Comparison of ENCODE assay signal across 8 cellular contexts in genomic region chr2:101309211-101309700, GRCh38. TPM values are rescaled to one million over a fixed set of nuclear protein-coding genes. Genes with fewer than 3 reads are reported as not detected.
DNase-seq lines count a peak whose midpoint lies in the region; ATAC-seq, FAIRE-seq and TF ChIP-seq lines count a peak whose summit lies in the region.

No MANE protein-coding gene starts in this region.

- TF ChIP-seq EP300 in K562 (IDR thresholded peaks at IDR 0.05; ENCODE audit: low read length), result no peak
- no peak for TF ChIP-seq EP300 in upper lobe of left lung (IDR thresholded peaks at IDR 0.05)

- no peak for FAIRE-seq in K562 (lab: Jason Lieb, UNC)

- peak overlapping the region in 9 of 10 donors; percentile 80 to 99 (median 91) for H3K27ac ChIP-seq in heart right ventricle
- peak overlapping the region; percentile 91 for H3K27ac ChIP-seq in K562 (ENCODE audit: extremely low read depth, low read depth, low read length)
- peak overlapping the region; percentile 93 to 96 (median 94) for H3K27ac ChIP-seq in upper lobe of left lung

- TF ChIP-seq RAD21 in K562 (CRISPR knock-in tag; conservative IDR thresholded peaks at IDR 0.05 in 1 of 2, IDR thresholded peaks at IDR 0.05 in 1 of 2), result no peak

- H3K9me3 ChIP-seq in heart right ventricle (no peaks in the 10 kb centered on the region), K562 (replicated peaks; ENCODE audit: control insufficient read depth, insufficient read depth, low read depth, low read length) (no peaks in the 10 kb centered on the region), mucosa of stomach (ENCODE audit: control insufficient read depth, low read length) (no peaks in the 10 kb centered on the region), upper lobe of left lung (no peaks in the 10 kb centered on the region)

- H2AFZ ChIP-seq in K562 (ENCODE audit: low read depth, low read length), result peak overlapping the region; percentile 99

- 88 to 95% methylated on average over 6 of the region's 6 CpGs for WGBS in heart right ventricle, 2 donors
- WGBS in K562 (ENCODE audit: insufficient coverage, low coverage, missing lambda C conversion rate), result 88% methylated on average over 6 of the region's 6 CpGs
- WGBS in upper lobe of left lung, 2 donors, result 79 to 83% methylated on average over 6 of the region's 6 CpGs

- DNase-seq in heart right ventricle, result no peak
- no peak for DNase-seq in cardiac septum (ENCODE audit: low spot score)
- DNase-seq in K562 (ENCODE audit: extremely low read depth in 1 of 4, low spot score in 3 of 4), result no peak
- no peak for DNase-seq in upper lobe of left lung
- DNase-seq in retina, result no peak
- no peak for DNase-seq in HCEC 1CT
- no peak for DNase-seq in GM03348 (ENCODE audit: low spot score)

- peaks cover 23% of the 10 kb centered on the region for H4K20me1 ChIP-seq in K562 (replicated peaks; ENCODE audit: control insufficient read depth, insufficient read depth, low read length)

- peak overlapping the region; percentile 92 for H3K4me2 ChIP-seq in K562 (ENCODE audit: insufficient read depth, low read length)

- intact Hi-C loops in heart right ventricle (cut with DNase I), result loop anchor here in 1 of 10 donors (10.0 kb wide), 1 partner anchor 54 kb away; the partner anchor contains the start of gene CNOT11
- intact Hi-C loops in cardiac septum (cut with DNase I), result no loop called here
- intact Hi-C loops in K562 (cut with micrococcal nuclease), result no loop called here

- CTCF ChIA-PET in K562 (lab: Yijun Ruan, JAX; ENCODE audit: low intra/inter-chr PET ratio), result no interaction called here

- in situ Hi-C loops in K562 (cut with MboI), result no loop called here

- ATAC-seq in heart right ventricle, result no peak
- no peak for ATAC-seq in K562
- ATAC-seq in upper lobe of left lung (ENCODE audit: low FRiP score in 2 of 2), result no peak

- H3K9me1 ChIP-seq in K562 (ENCODE audit: control insufficient read depth, insufficient read depth, low read length), result no peaks in the 10 kb centered on the region

- H3K79me2 ChIP-seq in K562 (ENCODE audit: control insufficient read depth, insufficient read depth, low read length), result peaks cover 43% of the 10 kb centered on the region

- no peak for TF ChIP-seq CTCF in heart right ventricle (IDR thresholded peaks at IDR 0.05)
- TF ChIP-seq CTCF in K562 (IDR thresholded peaks at IDR 0.05 in 2 of 3, conservative IDR thresholded peaks at IDR 0.05 in 1 of 3; ENCODE audit: insufficient read depth in 2 of 3, low read depth in 1 of 3, low read length in 3 of 3), result no peak
- TF ChIP-seq CTCF in upper lobe of left lung (IDR thresholded peaks at IDR 0.05), result no peak

- peaks cover 0 to 17% (median 0%) of the 10 kb centered on the region in 9 donors for H3K36me3 ChIP-seq in heart right ventricle
- H3K36me3 ChIP-seq in K562 (ENCODE audit: control insufficient read depth, insufficient read depth, low read length), result peaks cover 21% of the 10 kb centered on the region
- no peaks in the 10 kb centered on the region for H3K36me3 ChIP-seq in mucosa of stomach (ENCODE audit: control insufficient read depth, insufficient read depth, low read length)
- H3K36me3 ChIP-seq in upper lobe of left lung, result no peaks in the 10 kb centered on the region

- H3K27me3 ChIP-seq in heart right ventricle (no peaks in the 10 kb centered on the region), K562 (ENCODE audit: control insufficient read depth in 2 of 2, insufficient read depth in 2 of 2, low read length in 2 of 2) (no peaks in the 10 kb centered on the region), mucosa of stomach (ENCODE audit: control insufficient read depth, insufficient read depth, low read length) (no peaks in the 10 kb centered on the region), upper lobe of left lung (no peaks in the 10 kb centered on the region)

- BruUV-seq in K562 (replicated peaks; lab: Mats Ljungman, UMichigan), result no TSS peak

- no peak for TF ChIP-seq POLR2A in K562 (conservative IDR thresholded peaks at IDR 0.05)
- TF ChIP-seq POLR2A in upper lobe of left lung (IDR thresholded peaks at IDR 0.05), result no peak

- POLR2A ChIA-PET in K562 (lab: Yijun Ruan, JAX), result interaction anchor here (0.6 to 1.8 kb wide), 8 partner anchors 10 to 756 kb away, joined by 3 to 9 read pairs (median 3); partner anchors contain the start of gene CNOT11

- H3K4me3 ChIP-seq in heart right ventricle, result peak overlapping the region; percentile 70 to 99 (median 86)
- H3K4me3 ChIP-seq in K562, result peak overlapping the region; percentile 72; the same call in 1 of the 2 replicates
- H3K4me3 ChIP-seq in mucosa of stomach (ENCODE audit: low read length), result no peak overlapping the region
- H3K4me3 ChIP-seq in upper lobe of left lung, result peak overlapping the region in 3 of 4 donors; percentile 66 to 89 (median 80)

- H3K4me1 ChIP-seq in heart right ventricle (peaks cover 4 to 65% (median 35%) of the 10 kb centered on the region in 9 donors), K562 (replicated peaks in 1 of 2; ENCODE audit: control insufficient read depth in 2 of 2, insufficient read depth in 2 of 2, low read length in 2 of 2) (peaks cover 16 to 28% of the 10 kb centered on the region in 2 experiments; a peak in 4 of 5 replicates), mucosa of stomach (ENCODE audit: control insufficient read depth, insufficient read depth, low read length) (peaks cover 20% of the 10 kb centered on the region), upper lobe of left lung (peaks cover 20 to 37% (median 23%) of the 10 kb centered on the region in 4 donors)

- peak overlapping the region; percentile 85 to 99 for H3K9ac ChIP-seq in K562 (ENCODE audit: insufficient read depth in 1 of 2, low read depth in 2 of 2, low read length in 2 of 2)
- H3K9ac ChIP-seq in mucosa of stomach (ENCODE audit: low read length), result peak overlapping the region; percentile 95

TF ChIP-seq in K562, 482 proteins besides CTCF, POLR2A, EP300 and RAD21 (continues in another document):
- TF ChIP-seq RBM25 (IDR thresholded peaks at IDR 0.05; ENCODE audit: low read depth, low read length, severe bottlenecking), result peak; percentile 35
- 0 out of 2 replicates have a peak, but pooled peaks have one; percentile 7 for TF ChIP-seq BCOR (IDR thresholded peaks at IDR 0.05)
- TF ChIP-seq ZNF175 (CRISPR knock-in tag; IDR thresholded peaks at IDR 0.05; ENCODE audit: low read depth), result peak; percentile 26; the same call in 1 of the 2 replicates

RNA-seq across cellular contexts. Expression of gene RNF149, which starts 0.8 kb away (rescaled TPM):
- total RNA-seq in heart right ventricle, result 10 to 100 TPM; 11.0 to 25.5 (median 12.5) TPM
- polyA plus RNA-seq in heart right ventricle, result 10 to 100 TPM; 11.8 to 40.8 TPM
- total RNA-seq in cardiac septum, result 22.1 TPM
- 82.0 and 197 TPM in 2 replicates for total RNA-seq in K562 (2011; cell fraction: chromatin; rRNA removed; ENCODE audit: low replicate concordance)
- 55.7 and 63.3 TPM in 2 replicates for total RNA-seq in K562 (2011; cell fraction: nucleolus; rRNA removed)
- total RNA-seq in K562 (2011; cell fraction: nucleoplasm; rRNA removed), result 101 and 175 TPM in 2 replicates
- total RNA-seq in K562 (2014; rRNA removed), result 24.1 and 25.3 TPM in 2 replicates
- total RNA-seq in K562 (2014; rRNA removed; fragmentation: Illumina TruSeq; extraction: Trizol), result 31.5 and 36.1 TPM in 2 replicates
- 23.3 and 28.3 TPM in 2 replicates for total RNA-seq in K562 (2015; rRNA removed; fragmentation: Illumina TruSeq; extraction: Trizol)
- 21.8 and 22.8 TPM in 2 replicates for total RNA-seq in K562 (2021)
- polyA plus RNA-seq in K562 (2011; rRNA removed), result 27.2 and 28.4 TPM in 2 replicates
- 8.5 and 12.5 TPM in 2 replicates for polyA plus RNA-seq in K562 (2011; cell fraction: cytosol; rRNA removed)
- polyA plus RNA-seq in K562 (2011; cell fraction: nucleus; rRNA removed), result 34.9 and 38.9 TPM in 2 replicates
- 12.4 and 17.9 TPM in 2 replicates for polyA plus RNA-seq in K562 (2012)
- polyA plus RNA-seq in K562 (2014; fragmentation: Illumina TruSeq; extraction: Trizol), result 17.7 and 21.3 TPM in 2 replicates
- polyA plus RNA-seq in K562 (2014; fragmentation: Nextera tagmentation; extraction: Ambion mirVana), result 1 to 10 TPM; 9.0 to 9.5 TPM
- polyA plus RNA-seq in K562 (2014; rRNA removed), result 21.0 and 23.3 TPM in 2 replicates
- polyA minus RNA-seq in K562 (2011; rRNA and poly(A)+ RNA removed), result 31.2 and 33.4 TPM in 2 replicates
- 11.4 and 13.9 TPM in 2 replicates for polyA minus RNA-seq in K562 (2011; cell fraction: cytosol; rRNA and poly(A)+ RNA removed)
- polyA minus RNA-seq in K562 (2011; cell fraction: nucleus; rRNA and poly(A)+ RNA removed), result 25.7 and 42.1 TPM in 2 replicates
- 100 to 1,000 TPM; 104 to 202 (median 158) TPM for total RNA-seq in upper lobe of left lung

RNA-seq across cellular contexts. Expression of gene CNOT11, which starts 56.6 kb away (rescaled TPM):
- total RNA-seq in heart right ventricle (10 to 100 TPM; 37.8 to 77.1 (median 45.8) TPM), cardiac septum (46.2 TPM), K562 (2014; rRNA removed) (44.2 and 59.8 TPM in 2 replicates), K562 (2014; rRNA removed; fragmentation: Illumina TruSeq; extraction: Trizol) (64.2 and 70.6 TPM in 2 replicates), K562 (2015; rRNA removed; fragmentation: Illumina TruSeq; extraction: Trizol) (91.9 and 92.9 TPM in 2 replicates), K562 (2021) (61.5 and 66.2 TPM in 2 replicates), upper lobe of left lung (10 to 100 TPM; 15.9 to 49.1 (median 30.4) TPM)
- polyA plus RNA-seq in heart right ventricle (10 to 100 TPM; 14.5 to 20.7 TPM), K562 (2011; rRNA removed) (89.1 and 105 TPM in 2 replicates), K562 (2014; fragmentation: Illumina TruSeq; extraction: Trizol) (114 and 163 TPM in 2 replicates), K562 (2014; fragmentation: Nextera tagmentation; extraction: Ambion mirVana) (10 to 100 TPM; 12.7 to 13.2 TPM), K562 (2014; rRNA removed) (54.2 and 62.2 TPM in 2 replicates)
- 56.3 and 58.9 TPM in 2 replicates for total RNA-seq in K562 (2011; cell fraction: chromatin; rRNA removed; ENCODE audit: low replicate concordance)
- 33.7 and 34.5 TPM in 2 replicates for total RNA-seq in K562 (2011; cell fraction: nucleolus; rRNA removed)
- total RNA-seq in K562 (2011; cell fraction: nucleoplasm; rRNA removed), result 34.8 and 41.8 TPM in 2 replicates
- 53.5 and 79.9 TPM in 2 replicates for polyA plus RNA-seq in K562 (2011; cell fraction: cytosol; rRNA removed)
- polyA plus RNA-seq in K562 (2011; cell fraction: nucleus; rRNA removed), result 150 and 160 TPM in 2 replicates
- 41.6 and 49.2 TPM in 2 replicates for polyA plus RNA-seq in K562 (2012)
- polyA minus RNA-seq in K562 (2011; rRNA and poly(A)+ RNA removed), result 84.0 and 119 TPM in 2 replicates
- 43.2 and 58.7 TPM in 2 replicates for polyA minus RNA-seq in K562 (2011; cell fraction: cytosol; rRNA and poly(A)+ RNA removed)
- polyA minus RNA-seq in K562 (2011; cell fraction: nucleus; rRNA and poly(A)+ RNA removed), result 18.7 and 22.2 TPM in 2 replicates
